1 cellular context compared by ENCODE assay signal in the genomic region with DNA sequence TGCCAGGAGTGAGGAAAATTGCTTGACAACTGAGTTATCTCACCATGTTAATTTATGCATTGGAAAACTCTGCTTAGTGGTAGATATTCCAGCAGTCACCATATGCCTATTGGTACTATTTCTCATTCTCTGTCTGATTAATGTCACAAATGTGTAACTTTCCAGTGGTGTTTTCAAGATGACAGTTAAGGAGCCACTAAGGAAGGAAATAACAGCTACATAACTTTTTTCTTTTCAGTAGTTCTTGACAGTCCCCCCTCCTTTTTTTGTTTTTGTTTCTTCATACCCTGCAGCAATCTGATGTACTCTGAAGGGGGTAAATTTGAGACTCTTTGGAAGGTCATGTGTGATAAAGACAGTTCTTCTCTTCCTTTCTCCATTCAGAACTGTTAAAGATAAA.
TF ChIP-seq lines count a peak whose summit lies in the region.

No MANE protein-coding gene starts in this region.

TF ChIP-seq in K562, 482 proteins besides CTCF, POLR2A, EP300 and RAD21 (continued from another document):
- TF ChIP-seq, protein P1, sequence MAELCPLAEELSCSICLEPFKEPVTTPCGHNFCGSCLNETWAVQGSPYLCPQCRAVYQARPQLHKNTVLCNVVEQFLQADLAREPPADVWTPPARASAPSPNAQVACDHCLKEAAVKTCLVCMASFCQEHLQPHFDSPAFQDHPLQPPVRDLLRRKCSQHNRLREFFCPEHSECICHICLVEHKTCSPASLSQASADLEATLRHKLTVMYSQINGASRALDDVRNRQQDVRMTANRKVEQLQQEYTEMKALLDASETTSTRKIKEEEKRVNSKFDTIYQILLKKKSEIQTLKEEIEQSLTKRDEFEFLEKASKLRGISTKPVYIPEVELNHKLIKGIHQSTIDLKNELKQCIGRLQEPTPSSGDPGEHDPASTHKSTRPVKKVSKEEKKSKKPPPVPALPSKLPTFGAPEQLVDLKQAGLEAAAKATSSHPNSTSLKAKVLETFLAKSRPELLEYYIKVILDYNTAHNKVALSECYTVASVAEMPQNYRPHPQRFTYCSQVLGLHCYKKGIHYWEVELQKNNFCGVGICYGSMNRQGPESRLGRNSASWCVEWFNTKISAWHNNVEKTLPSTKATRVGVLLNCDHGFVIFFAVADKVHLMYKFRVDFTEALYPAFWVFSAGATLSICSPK (IDR thresholded peaks at IDR 0.05; ENCODE audit: borderline replicate concordance) = no peak
- TF ChIP-seq, protein P2, sequence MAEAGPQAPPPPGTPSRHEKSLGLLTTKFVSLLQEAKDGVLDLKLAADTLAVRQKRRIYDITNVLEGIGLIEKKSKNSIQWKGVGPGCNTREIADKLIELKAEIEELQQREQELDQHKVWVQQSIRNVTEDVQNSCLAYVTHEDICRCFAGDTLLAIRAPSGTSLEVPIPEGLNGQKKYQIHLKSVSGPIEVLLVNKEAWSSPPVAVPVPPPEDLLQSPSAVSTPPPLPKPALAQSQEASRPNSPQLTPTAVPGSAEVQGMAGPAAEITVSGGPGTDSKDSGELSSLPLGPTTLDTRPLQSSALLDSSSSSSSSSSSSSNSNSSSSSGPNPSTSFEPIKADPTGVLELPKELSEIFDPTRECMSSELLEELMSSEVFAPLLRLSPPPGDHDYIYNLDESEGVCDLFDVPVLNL (CRISPR knock-in tag; IDR thresholded peaks at IDR 0.05; ENCODE audit: low read depth) = no peak
- no peak for TF ChIP-seq FOXM1 (IDR thresholded peaks at IDR 0.05; ENCODE audit: low read depth)
- TF ChIP-seq FOXM1 (CRISPR knock-in tag; IDR thresholded peaks at IDR 0.05; ENCODE audit: low read depth) = no peak
